Comparison of ENCODE assay signal across 19 cellular contexts in genomic region chr7:7695418-7695817, GRCh38. TPM values are rescaled to one million over a fixed set of nuclear protein-coding genes. Genes with fewer than 3 reads are reported as not detected.
A peak's percentile ranks its signal among the peaks of the same experiment; 100 is the strongest.
DNase-seq lines count a peak whose midpoint lies in the region; ATAC-seq and TF ChIP-seq lines count a peak whose summit lies in the region.
"Had no signal": no experiment of that assay in that cellular context is flagged by ENCODE, and none has a peak within 500 bp of the region (broad histone marks: within the 10 kb centered on the region; RNA-seq: fewer than 3 reads in every experiment).

No MANE protein-coding gene starts in this region.

- H3K9me3 ChIP-seq in thyroid gland (no peaks in the 10 kb centered on the region), osteoblast (ENCODE audit: low read depth, low read length) (no peaks in the 10 kb centered on the region)

- H3K27me3 ChIP-seq in thyroid gland (no peaks in the 10 kb centered on the region), osteoblast (ENCODE audit: insufficient read depth, low read length) (no peaks in the 10 kb centered on the region)

- no peaks in the 10 kb centered on the region for H3K79me2 ChIP-seq in osteoblast (ENCODE audit: insufficient read depth, low read length)

- TF ChIP-seq CTCF in thyroid gland (IDR thresholded peaks at IDR 0.05) = no peak
- TF ChIP-seq CTCF in osteoblast (IDR thresholded peaks at IDR 0.05; ENCODE audit: extremely low read depth, low read depth, low read length) = no peak

- WGBS in thyroid gland, 2 donors = 49 to 56% methylated on average over 2 of the region's 2 CpGs

- H3K4me1 ChIP-seq in thyroid gland = peaks cover 36 to 51% of the 10 kb centered on the region in 2 donors
- H3K4me1 ChIP-seq in osteoblast (ENCODE audit: insufficient read depth, low read length) = peaks cover 23% of the 10 kb centered on the region

- intact Hi-C loops in thyroid gland (cut with DNase I) = no loop called here

- H3K4me3 ChIP-seq in thyroid gland (replicated peaks in 1 of 3) (no peak overlapping the region), osteoblast (ENCODE audit: insufficient read depth, low read length) (no peak overlapping the region)

- no peaks in the 10 kb centered on the region for H4K20me1 ChIP-seq in osteoblast (ENCODE audit: insufficient read depth, low read length)

- H3K27ac ChIP-seq in thyroid gland (peak overlapping the region; percentile 69 to 93 (median 85)), osteoblast (ENCODE audit: low read depth, low read length) (no peak overlapping the region)
- H3K27ac ChIP-seq: RWPE1 had no signal

- H3K36me3 ChIP-seq in thyroid gland (no peaks in the 10 kb centered on the region), osteoblast (ENCODE audit: insufficient read depth, low read length) (no peaks in the 10 kb centered on the region)

- ATAC-seq in HG02678 (IDR thresholded peaks at IDR 0.05; ENCODE audit: unreplicated experiment) = no peak

- H3K4me2 ChIP-seq in osteoblast (ENCODE audit: insufficient read depth, low read length) = no peak overlapping the region

- DNase-seq in NCI-H446 treated with DMSO at 0.1 percent for 48 hours (lab: John Stamatoyannopoulos, UW) (peak; percentile 72), foreskin melanocyte (peak; percentile 33), midbrain (lab: John Stamatoyannopoulos, UW) (peak; percentile 38), thyroid gland (peak in 1 of 2 donors; percentile 13), hepatic stellate cell (ENCODE audit: low spot score) (no peak), osteoblast (ENCODE audit: insufficient read length, low spot score, missing footprints) (no peak)
- DNase-seq in effector CD8-positive, alpha-beta T cell (lab: John Stamatoyannopoulos, UW) = no peak
- DNase-seq: activated CD4-positive, alpha-beta T cell treated with anti-CD3 and anti-CD28 coated beads for 48 hours; activated naive CD8-positive, alpha-beta T cell treated with anti-CD3 and anti-CD28 coated beads, Interleukin-2, amount 10 ng/mL, durations not matched to agents 7 days and 5 days; CD4-positive, alpha-beta memory T cell; DMS79; glutamatergic neuron; Kasumi-1; NCI-H1105 treated with DMSO at 0.1 percent for 48 hours; NCI-H2107; NCI-H524 treated with DMSO at 0.1 percent for 48 hours; small intestine had no signal

- TF ChIP-seq POLR2A in thyroid gland (IDR thresholded peaks at IDR 0.05) = no peak

- H2AFZ ChIP-seq in osteoblast (ENCODE audit: low read length) = no peak overlapping the region

RNA-seq across cellular contexts. Expression of gene RPA3, which starts 23.0 kb away (rescaled TPM):
- total RNA-seq in thyroid gland (10 to 100 TPM; 21.9 to 39.1 (median 31.3) TPM), osteoblast (15.9 and 16.6 TPM in 2 replicates)

RNA-seq across cellular contexts. Expression of gene UMAD1, which starts 54.9 kb away (rescaled TPM):
- total RNA-seq in thyroid gland (10 to 100 TPM; 39.4 to 46.4 (median 44.0) TPM), osteoblast (16.2 and 17.0 TPM in 2 replicates)

Comparison
In these comparisons a context has a peak if more than half of its experiments do, and no peak if none do; other contexts are left out.
1. DNase-seq: peak in NCI-H446 treated with DMSO at 0.1 percent for 48 hours (single experiment), foreskin melanocyte (single experiment) and midbrain (single experiment); none in effector CD8-positive, alpha-beta T cell (single experiment), hepatic stellate cell (single experiment) and osteoblast (single experiment).